ENCODE assay signal across 1 cellular context in genomic region chr5:96327728-96328127, GRCh38.
TF ChIP-seq lines count a peak whose summit lies in the region.

No MANE protein-coding gene starts in this region.

TF ChIP-seq in IMR-90, 13 proteins besides CTCF, POLR2A, EP300 and RAD21 (continued from another document):
- no peak for TF ChIP-seq MAFK (IDR thresholded peaks at IDR 0.05; ENCODE audit: low read depth, low read length)
- no peak for TF ChIP-seq RFX5 (IDR thresholded peaks at IDR 0.05; ENCODE audit: low read depth, low read length)
- TF ChIP-seq, protein P1, sequence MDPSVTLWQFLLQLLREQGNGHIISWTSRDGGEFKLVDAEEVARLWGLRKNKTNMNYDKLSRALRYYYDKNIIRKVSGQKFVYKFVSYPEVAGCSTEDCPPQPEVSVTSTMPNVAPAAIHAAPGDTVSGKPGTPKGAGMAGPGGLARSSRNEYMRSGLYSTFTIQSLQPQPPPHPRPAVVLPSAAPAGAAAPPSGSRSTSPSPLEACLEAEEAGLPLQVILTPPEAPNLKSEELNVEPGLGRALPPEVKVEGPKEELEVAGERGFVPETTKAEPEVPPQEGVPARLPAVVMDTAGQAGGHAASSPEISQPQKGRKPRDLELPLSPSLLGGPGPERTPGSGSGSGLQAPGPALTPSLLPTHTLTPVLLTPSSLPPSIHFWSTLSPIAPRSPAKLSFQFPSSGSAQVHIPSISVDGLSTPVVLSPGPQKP (IDR thresholded peaks at IDR 0.05; ENCODE audit: borderline replicate concordance, low read depth, low read length): no peak
- TF ChIP-seq NFE2L2 (IDR thresholded peaks at IDR 0.05; ENCODE audit: low read depth, low read length): no peak
